10 cellular contexts compared by ENCODE assay signal in the genomic region with DNA sequence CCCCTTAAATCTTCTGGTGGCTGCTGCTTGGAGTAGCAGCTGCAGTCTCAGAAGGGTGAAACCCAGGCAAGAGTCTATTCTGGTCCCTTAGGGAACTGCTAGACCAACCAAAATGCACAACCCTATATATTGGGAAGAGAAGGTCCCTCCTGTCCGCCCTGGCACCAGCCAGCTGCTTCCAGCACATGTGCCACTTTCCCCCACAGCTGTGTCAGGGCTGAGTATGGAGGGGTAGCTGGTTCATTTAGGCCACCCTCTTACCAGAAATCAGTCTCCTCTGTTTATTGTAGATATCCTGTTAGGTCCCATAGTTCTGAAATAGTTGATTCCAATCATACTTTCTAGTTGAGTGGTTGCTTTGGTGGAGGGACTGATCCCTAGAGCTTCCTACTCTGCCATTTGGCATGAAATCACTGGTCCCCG.
A peak's percentile ranks its signal among the peaks of the same experiment; 100 is the strongest.
DNase-seq lines count a peak whose midpoint lies in the region; TF ChIP-seq lines count a peak whose summit lies in the region.
"Had no signal": no experiment of that assay in that cellular context is flagged by ENCODE, and none has a peak within 500 bp of the region (broad histone marks: within the 10 kb centered on the region; RNA-seq: fewer than 3 reads in every experiment).

No MANE protein-coding gene starts in this region.

- H3K9me3 Mint-ChIP-seq in CD14-positive monocyte, result no peaks in the 10 kb centered on the region

- no peaks in the 10 kb centered on the region for H3K27me3 Mint-ChIP-seq in CD14-positive monocyte (ENCODE audit: low read depth in 3 of 3)

- H3K27ac ChIP-seq in coronary artery, result peak overlapping the region; percentile 50 to 84

- intact Hi-C loops in CD14-positive monocyte (cut with micrococcal nuclease), result no loop called here

- TF ChIP-seq CTCF in CD14-positive monocyte (IDR thresholded peaks at IDR 0.05) (no peak), coronary artery (IDR thresholded peaks at IDR 0.05) (no peak), GM20000 (IDR thresholded peaks at IDR 0.05; ENCODE audit: extremely low read depth, missing control alignments) (no peak)

- peaks cover 21 to 41% of the 10 kb centered on the region in 2 donors for H3K36me3 Mint-ChIP-seq in CD14-positive monocyte

- no peak for DNase-seq in CD14-positive monocyte (ENCODE audit: low spot score)
- DNase-seq in HS-27A (ENCODE audit: low read depth), result peak; percentile 53
- DNase-seq in coronary artery (ENCODE audit: low spot score), result peak; percentile 74
- peak; percentile 34 for DNase-seq in non-pigmented ciliary epithelial cell (ENCODE audit: low read depth)
- DNase-seq in iPS-NIHi11 (ENCODE audit: low spot score), result no peak
- no peak for DNase-seq in GM20000 (ENCODE audit: low spot score)
- DNase-seq in NCI-H2107 (lab: John Stamatoyannopoulos, UW), result no peak
- no peak for DNase-seq in NCI-H446 (lab: John Stamatoyannopoulos, UW)
- DNase-seq: dorsolateral prefrontal cortex had no signal

- H3K4me3 Mint-ChIP-seq in CD14-positive monocyte, result no peak overlapping the region

- H3K4me1 Mint-ChIP-seq in CD14-positive monocyte, result peaks cover 2% of the 10 kb centered on the region

- peak overlapping the region; percentile 55 for H3K4me3 ChIP-seq in coronary artery
- H3K4me3 ChIP-seq: dorsolateral prefrontal cortex, skin epidermis had no signal

- peak overlapping the region in 5 of 7 donors; percentile 7 to 73 (median 57) for H3K27ac Mint-ChIP-seq in CD14-positive monocyte

Comparison
In these comparisons a context has a peak if more than half of its experiments do, and no peak if none do; other contexts are left out.
1. DNase-seq: peak in HS-27A (single experiment), coronary artery (single experiment) and non-pigmented ciliary epithelial cell (single experiment); none in CD14-positive monocyte (single experiment), iPS-NIHi11 (single experiment), GM20000 (single experiment), NCI-H2107 (single experiment) and NCI-H446 (0 of 2).